ENCODE assay signal across 8 cellular contexts in genomic region chr5:43313035-43313853, GRCh38. TPM values are rescaled to one million over a fixed set of nuclear protein-coding genes. Genes with fewer than 3 reads are reported as not detected.
DNase-seq lines count a peak whose midpoint lies in the region; ATAC-seq, FAIRE-seq and TF ChIP-seq lines count a peak whose summit lies in the region.

HMGCS1 (minus strand) TSS chr5:43313412; CDS start chr5:43298965, 14,447 bp downstream.

- H3K27ac ChIP-seq in IMR-90 (ENCODE audit: insufficient read depth, low read length) (peak within 1 kb of the TSS; percentile 72), endothelial cell of umbilical vein (ENCODE audit: insufficient read depth, low read depth, low read length) (peak within 1 kb of the TSS; percentile 43)

- H2BK20ac ChIP-seq in IMR-90 (ENCODE audit: low read depth, low read length), result peak within 1 kb of the TSS; percentile 6; the same call in 1 of the 2 replicates

- peak within 1 kb of the TSS; percentile 64 for H2BK120ac ChIP-seq in IMR-90 (ENCODE audit: low read depth, low read length)

- H4K8ac ChIP-seq in IMR-90 (ENCODE audit: low read depth in 2 of 2, low read length in 2 of 2), result peak within 1 kb of the TSS; percentile 32 to 55; a peak in 3 of 4 replicates

- H3K4me3 ChIP-seq in IMR-90 (ENCODE audit: insufficient read depth, low read depth, low read length) (peak within 1 kb of the TSS; percentile 69), endothelial cell of umbilical vein (replicated peaks in 1 of 3; ENCODE audit: insufficient read depth in 1 of 3, low read depth in 1 of 3, low read length in 3 of 3) (peak within 1 kb of the TSS; percentile 73 to 91 (median 75))

- WGBS in IMR-90 (ENCODE audit: extremely low coverage in 2 of 2, insufficient read length in 1 of 2), 2 experiments, result 0% methylated on average over 27 of the region's 70 CpGs; no CpG with 5 or more reads in 1 of the 2 experiments

- DNase-seq in DMS 273 (lab: John Stamatoyannopoulos, UW; ENCODE audit: unreplicated experiment) (peak; percentile 100), IMR-90 (peak; percentile 100), OCI-M1 (lab: John Stamatoyannopoulos, UW) (peak; percentile 99), activated T-cell treated with anti-CD3 and anti-CD28 coated beads for 24 hours (ENCODE audit: low read depth) (peak; percentile 98), endothelial cell of umbilical vein (ENCODE audit: low read depth, low spot score) (peak; percentile 100), midbrain (lab: John Stamatoyannopoulos, UW) (peak; percentile 99)
- DNase-seq in stimulated activated CD8-positive, alpha-beta memory T cell treated with anti-CD3 and anti-CD28 coated beads, Interleukin-2, amount 100 ng/mL, for 1 hour (ENCODE audit: low read depth in 2 of 2), result peak; percentile 94 to 96

- ATAC-seq in GM21528 (IDR thresholded peaks at IDR 0.05; ENCODE audit: low FRiP score, unreplicated experiment) (peak; percentile 97), IMR-90 (ENCODE audit: low read depth) (peak; percentile 97)

- no peak for TF ChIP-seq RAD21 in IMR-90 (IDR thresholded peaks at IDR 0.05; ENCODE audit: low read length)

- 0 out of 2 replicates have a peak, but pooled peaks have one; percentile 2 for TF ChIP-seq CTCF in IMR-90 (conservative IDR thresholded peaks at IDR 0.05; ENCODE audit: low read depth, low read length)
- peak in 1 of 2 donors; percentile 5 for TF ChIP-seq CTCF in endothelial cell of umbilical vein (IDR thresholded peaks at IDR 0.05; ENCODE audit: extremely low read depth in 1 of 2, insufficient read depth in 1 of 2, low read depth in 1 of 2, low read length in 2 of 2)

- no peaks in the 10 kb centered on the region; the same call in 1 of the 2 replicates for H4K20me1 ChIP-seq in IMR-90 (ENCODE audit: insufficient read depth, low read length)
- H4K20me1 ChIP-seq in endothelial cell of umbilical vein (replicated peaks; ENCODE audit: control insufficient read depth, extremely low read depth, insufficient read depth, low read length), result peaks cover 6% of the 10 kb centered on the region

- in situ Hi-C loops in IMR-90 (cut with MboI; ENCODE audit: low sequenced_read_pairs), result loop anchor here (25.0 kb wide), 1 partner anchor 201 kb away; the partner anchor contains the start of gene ZNF131

- peak within 1 kb of the TSS; percentile 70 for H3K23ac ChIP-seq in IMR-90 (ENCODE audit: low read depth, low read length)

- H3K14ac ChIP-seq in IMR-90 (replicated peaks; ENCODE audit: low read depth, low read length), result peak within 1 kb of the TSS; percentile 63; the same call in 1 of the 2 replicates

- peaks cover 9 to 25% of the 10 kb centered on the region in 2 experiments for H3K79me1 ChIP-seq in IMR-90 (ENCODE audit: low read depth in 1 of 2, low read length in 2 of 2)

- peak within 1 kb of the TSS; percentile 45; the same call in 1 of the 2 replicates for H2AK5ac ChIP-seq in IMR-90 (ENCODE audit: low read depth, low read length)

- H3K4me2 ChIP-seq in IMR-90 (ENCODE audit: low read depth, low read length) (peak within 1 kb of the TSS; percentile 89), endothelial cell of umbilical vein (ENCODE audit: insufficient read depth, low read length) (peak within 1 kb of the TSS; percentile 79)

- BruUV-seq in IMR-90 (replicated peaks; lab: Mats Ljungman, UMichigan) (no TSS peak), endothelial cell of umbilical vein (replicated peaks; lab: Mats Ljungman, UMichigan) (no TSS peak)

- CTCF ChIA-PET in IMR-90 (lab: Yijun Ruan, JAX), result interaction anchor here (1.1 kb wide), 1 partner anchor 74 kb away, joined by 3 read pairs; no protein-coding TSS in a partner anchor
- CTCF ChIA-PET in endothelial cell of umbilical vein (lab: Charles Lee), result interaction anchor here (0.9 to 3.9 kb wide), 9 partner anchors 11 to 202 kb away, joined by 3 to 28 read pairs (median 4); partner anchors contain the start of genes C5orf34, TMEM267 and ZNF131

- H3K36me3 ChIP-seq in IMR-90 (ENCODE audit: control insufficient read depth, insufficient read depth, low read length), result no peaks in the 10 kb centered on the region
- H3K36me3 ChIP-seq in endothelial cell of umbilical vein (ENCODE audit: control insufficient read depth in 2 of 2, extremely low read depth in 1 of 2, insufficient read depth in 2 of 2, low read length in 2 of 2), result no peaks in the 10 kb centered on the region

- H2AFZ ChIP-seq in IMR-90 (replicated peaks; ENCODE audit: low read length, poor library complexity) (peak within 1 kb of the TSS; percentile 97), endothelial cell of umbilical vein (ENCODE audit: low read depth, low read length) (peak within 1 kb of the TSS; percentile 49)

- H4K91ac ChIP-seq in IMR-90 (ENCODE audit: insufficient read depth, low read depth, low read length), result no peak within 1 kb of the TSS; the same call in 1 of the 2 replicates

- peak within 1 kb of the TSS; percentile 82 for H4K5ac ChIP-seq in IMR-90 (ENCODE audit: low read depth, low read length)

- H3K79me2 ChIP-seq in endothelial cell of umbilical vein (ENCODE audit: control insufficient read depth, insufficient read depth, low read length), result peaks cover 50% of the 10 kb centered on the region

- H3K56ac ChIP-seq in IMR-90 (ENCODE audit: extremely low read depth, insufficient read depth, low read length), result no peak within 1 kb of the TSS

- H3K4me1 ChIP-seq in IMR-90 (ENCODE audit: control insufficient read depth, insufficient read depth, low read length) (peaks cover 2% of the 10 kb centered on the region; the same call in 1 of the 2 replicates), endothelial cell of umbilical vein (ENCODE audit: control insufficient read depth, extremely low read depth, insufficient read depth, low read length) (peaks cover 35% of the 10 kb centered on the region)

- FAIRE-seq in endothelial cell of umbilical vein (lab: Jason Lieb, UNC), result peak; percentile 99

- H3K9ac ChIP-seq in IMR-90 (ENCODE audit: low read depth, low read length) (peak within 1 kb of the TSS; percentile 63), endothelial cell of umbilical vein (replicated peaks; ENCODE audit: extremely low read depth, insufficient read depth, low read length) (peak within 1 kb of the TSS; percentile 78)

- 0 out of 3 replicates have a peak within 1 kb of the TSS, but pooled peaks have one; percentile 9 for H2BK15ac ChIP-seq in IMR-90 (ENCODE audit: low read depth, low read length)

- no peaks in the 10 kb centered on the region for H3K9me3 ChIP-seq in IMR-90 (ENCODE audit: control insufficient read depth, insufficient read depth, low read length)
- H3K9me3 ChIP-seq in endothelial cell of umbilical vein (replicated peaks; ENCODE audit: control insufficient read depth, insufficient read depth, low read length), result no peaks in the 10 kb centered on the region

- POLR2A ChIA-PET in IMR-90 (lab: Charles Lee; ENCODE audit: unreplicated experiment) (interaction anchor here (0.5 to 0.6 kb wide), 2 partner anchors 11 to 19 kb away, joined by 3 to 4 read pairs; no protein-coding TSS in a partner anchor), endothelial cell of umbilical vein (lab: Charles Lee) (interaction anchor here (0.5 to 2.4 kb wide), 4 partner anchors 18 to 171 kb away, joined by 3 to 12 read pairs (median 4); partner anchors contain the start of gene TMEM267)

- H3K4ac ChIP-seq in IMR-90 (ENCODE audit: low read depth, low read length), result peak within 1 kb of the TSS; percentile 73

- no peaks in the 10 kb centered on the region for H3K27me3 ChIP-seq in IMR-90 (ENCODE audit: control insufficient read depth, insufficient read depth, low read length)
- no peaks in the 10 kb centered on the region for H3K27me3 ChIP-seq in endothelial cell of umbilical vein (ENCODE audit: control insufficient read depth in 2 of 2, insufficient read depth in 2 of 2, low read length in 2 of 2)

- no peak within 1 kb of the TSS for H3K18ac ChIP-seq in IMR-90 (ENCODE audit: low read depth, low read length)

- H3K9me1 ChIP-seq in IMR-90 (ENCODE audit: insufficient read depth, low read length), result peaks cover 5% of the 10 kb centered on the region
- H3K9me1 ChIP-seq in endothelial cell of umbilical vein (replicated peaks; ENCODE audit: control insufficient read depth, extremely low read depth, insufficient read depth, low read length), result no peaks in the 10 kb centered on the region

- dilution Hi-C loops in IMR-90 (cut with HindIII; ENCODE audit: low sequenced_read_pairs, unreplicated experiment), result no loop called here
- dilution Hi-C loops in endothelial cell of umbilical vein (cut with MboI; ENCODE audit: extremely low pct_ligation_motif_present, low sequenced_read_pairs), result no loop called here

- peak within 1 kb of the TSS; percentile 86 for H2AK9ac ChIP-seq in IMR-90 (replicated peaks; ENCODE audit: low read depth, low read length, poor library complexity)

- peak within 1 kb of the TSS; percentile 63 for H2BK5ac ChIP-seq in IMR-90 (ENCODE audit: low read depth, low read length, poor library complexity, severe bottlenecking)

- peak; percentile 97 for TF ChIP-seq POLR2A in IMR-90 (IDR thresholded peaks at IDR 0.05; ENCODE audit: low read depth, low read length)
- peak; percentile 57 for TF ChIP-seq POLR2A in endothelial cell of umbilical vein (IDR thresholded peaks at IDR 0.05; ENCODE audit: low read depth, low read length)

- intact Hi-C loops in IMR-90 (cut with micrococcal nuclease) (loop anchor here (2.0 to 5.0 kb wide), 3 partner anchors 169 to 321 kb away; partner anchors contain the start of genes TMEM267 and ZNF131), endothelial cell of umbilical vein (cut with micrococcal nuclease) (loop anchor here (1.0 to 10.0 kb wide), 8 partner anchors 86 to 1521 kb away; partner anchors contain the start of genes NNT, RIMOC1 and TMEM267)

TF ChIP-seq in IMR-90, 13 proteins besides CTCF, POLR2A, EP300 and RAD21 (continues in another document):
- TF ChIP-seq MXI1 (IDR thresholded peaks at IDR 0.05; ENCODE audit: borderline replicate concordance, low read depth, low read length) (peak; percentile 17; the same call in 1 of the 2 replicates), RCOR1 (IDR thresholded peaks at IDR 0.05; ENCODE audit: insufficient replicate concordance, low read length) (no peak)

TF ChIP-seq in endothelial cell of umbilical vein, 7 proteins besides CTCF, POLR2A, EP300 and RAD21 (continues in another document):
- TF ChIP-seq POLR2AphosphoS5 (IDR thresholded peaks at IDR 0.05; ENCODE audit: insufficient read depth, low read depth, low read length) (peak; percentile 34), GATA2 (IDR thresholded peaks at IDR 0.05; ENCODE audit: insufficient read depth, insufficient read length, low read depth, low read length) (no peak)

RNA-seq across cellular contexts. Expression of gene HMGCS1, which starts in this region (rescaled TPM):
- 30.6 and 32.8 TPM in 2 replicates for total RNA-seq in IMR-90 (2012; rRNA removed)
- polyA plus RNA-seq in IMR-90 (2012; rRNA removed), result 19.2 and 27.5 TPM in 2 replicates
- polyA plus RNA-seq in IMR-90 (2012; cell fraction: cytosol; rRNA removed), result 4.4 and 5.1 TPM in 2 replicates
- 8.8 and 41.8 TPM in 2 replicates for polyA plus RNA-seq in IMR-90 (2012; cell fraction: nucleus; rRNA removed; ENCODE audit: low replicate concordance)
- total RNA-seq in endothelial cell of umbilical vein, result 133 and 149 TPM in 2 replicates
- polyA plus RNA-seq in endothelial cell of umbilical vein, result 27.8 and 43.3 TPM in 2 replicates
- 36.6 and 45.2 TPM in 2 replicates for polyA plus RNA-seq in endothelial cell of umbilical vein (2011; cell fraction: cytosol; rRNA removed)
- polyA plus RNA-seq in endothelial cell of umbilical vein (2011; cell fraction: nucleus; rRNA removed), result 71.9 and 107 TPM in 2 replicates
- polyA plus RNA-seq in endothelial cell of umbilical vein (2012), result 29.7 and 40.4 TPM in 2 replicates
- 85.2 and 95.8 TPM in 2 replicates for polyA minus RNA-seq in endothelial cell of umbilical vein
- polyA minus RNA-seq in endothelial cell of umbilical vein (2011; cell fraction: cytosol; rRNA and poly(A)+ RNA removed), result 17.3 TPM
- 55.3 and 104 TPM in 2 replicates for polyA minus RNA-seq in endothelial cell of umbilical vein (2011; cell fraction: nucleus; rRNA and poly(A)+ RNA removed)

Comparison
In these comparisons a context has a peak if more than half of its experiments do, and no peak if none do; other contexts are left out.
1. Peak in every context shown above with its lines: DNase-seq, ATAC-seq, H3K4me3 ChIP-seq and H3K27ac ChIP-seq.